In genomic region chr6:149877678-149878077, GRCh38 we compare ENCODE assay signal across 2 cellular contexts.
TF ChIP-seq lines count a peak whose summit lies in the region.

No MANE protein-coding gene starts in this region.

TF ChIP-seq in HepG2, 621 proteins besides CTCF, POLR2A, EP300 and RAD21:
- TF ChIP-seq ELF3 (CRISPR knock-in tag; IDR thresholded peaks at IDR 0.05): no peak
- TF ChIP-seq, protein P1, sequence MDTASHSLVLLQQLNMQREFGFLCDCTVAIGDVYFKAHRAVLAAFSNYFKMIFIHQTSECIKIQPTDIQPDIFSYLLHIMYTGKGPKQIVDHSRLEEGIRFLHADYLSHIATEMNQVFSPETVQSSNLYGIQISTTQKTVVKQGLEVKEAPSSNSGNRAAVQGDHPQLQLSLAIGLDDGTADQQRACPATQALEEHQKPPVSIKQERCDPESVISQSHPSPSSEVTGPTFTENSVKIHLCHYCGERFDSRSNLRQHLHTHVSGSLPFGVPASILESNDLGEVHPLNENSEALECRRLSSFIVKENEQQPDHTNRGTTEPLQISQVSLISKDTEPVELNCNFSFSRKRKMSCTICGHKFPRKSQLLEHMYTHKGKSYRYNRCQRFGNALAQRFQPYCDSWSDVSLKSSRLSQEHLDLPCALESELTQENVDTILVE (CRISPR knock-in tag; IDR thresholded peaks at IDR 0.05): no peak
- 0 out of 2 replicates have a peak, but pooled peaks have one; percentile 16 for TF ChIP-seq MAFF (IDR thresholded peaks at IDR 0.05; ENCODE audit: low read depth, low read length)
- TF ChIP-seq, protein P2, sequence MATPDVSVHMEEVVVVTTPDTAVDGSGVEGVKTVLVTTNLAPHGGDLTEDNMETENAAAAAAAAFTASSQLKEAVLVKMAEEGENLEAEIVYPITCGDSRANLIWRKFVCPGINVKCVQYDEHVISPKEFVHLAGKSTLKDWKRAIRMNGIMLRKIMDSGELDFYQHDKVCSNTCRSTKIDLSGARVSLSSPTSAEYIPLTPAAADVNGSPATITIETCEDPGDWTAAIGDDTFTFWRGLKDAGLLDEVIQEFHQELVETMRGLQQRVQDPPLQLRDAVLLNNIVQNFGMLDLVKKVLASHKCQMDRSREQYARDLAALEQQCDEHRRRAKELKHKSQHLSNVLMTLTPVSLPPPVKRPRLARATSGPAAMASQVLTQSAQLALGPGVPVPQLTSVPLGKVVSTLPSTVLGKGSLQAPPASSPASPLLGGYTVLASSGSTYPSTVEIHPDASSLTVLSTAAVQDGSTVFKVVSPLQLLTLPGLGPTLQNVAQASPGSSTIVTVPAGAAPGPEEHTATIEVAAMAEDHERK (CRISPR knock-in tag; IDR thresholded peaks at IDR 0.05; ENCODE audit: low read depth): no peak
- TF ChIP-seq ZNF3 (CRISPR knock-in tag; IDR thresholded peaks at IDR 0.05): no peak
- peak; percentile 52 to 62; a peak in 3 of 4 replicates for TF ChIP-seq MAFK (conservative IDR thresholded peaks at IDR 0.05 in 1 of 2, IDR thresholded peaks at IDR 0.05 in 1 of 2; ENCODE audit: low read length in 2 of 2)
TF ChIP-seq in HepG2: peak in this region for 2.

TF ChIP-seq in HEK293T, 16 proteins besides CTCF, POLR2A, EP300 and RAD21:
- no peak for TF ChIP-seq SP1 (IDR thresholded peaks at IDR 0.05)
- no peak for TF ChIP-seq PKNOX1 (IDR thresholded peaks at IDR 0.05)
- no peak for TF ChIP-seq TARDBP (IDR thresholded peaks at IDR 0.05)
- TF ChIP-seq ELF4 (IDR thresholded peaks at IDR 0.05): no peak
- no peak for TF ChIP-seq BHLHE40 (IDR thresholded peaks at IDR 0.05; ENCODE audit: borderline replicate concordance)
- TF ChIP-seq CTBP1 (IDR thresholded peaks at IDR 0.05; ENCODE audit: borderline replicate concordance): no peak
- no peak for TF ChIP-seq LEF1 (IDR thresholded peaks at IDR 0.05; ENCODE audit: borderline replicate concordance)
- no peak for TF ChIP-seq ARNT (IDR thresholded peaks at IDR 0.05)
- TF ChIP-seq L3MBTL2 (conservative IDR thresholded peaks at IDR 0.05): no peak
- TF ChIP-seq FOXA1 (IDR thresholded peaks at IDR 0.05): no peak
- TF ChIP-seq FOXM1 (IDR thresholded peaks at IDR 0.05; ENCODE audit: borderline replicate concordance): no peak
- no peak for TF ChIP-seq HDGF (IDR thresholded peaks at IDR 0.05; ENCODE audit: borderline replicate concordance)
- TF ChIP-seq FOXK2 (IDR thresholded peaks at IDR 0.05): no peak
- TF ChIP-seq SUZ12 (IDR thresholded peaks at IDR 0.05): no peak
- TF ChIP-seq NFRKB (IDR thresholded peaks at IDR 0.05): no peak
